11 cellular contexts compared by ENCODE assay signal in the genomic region with DNA sequence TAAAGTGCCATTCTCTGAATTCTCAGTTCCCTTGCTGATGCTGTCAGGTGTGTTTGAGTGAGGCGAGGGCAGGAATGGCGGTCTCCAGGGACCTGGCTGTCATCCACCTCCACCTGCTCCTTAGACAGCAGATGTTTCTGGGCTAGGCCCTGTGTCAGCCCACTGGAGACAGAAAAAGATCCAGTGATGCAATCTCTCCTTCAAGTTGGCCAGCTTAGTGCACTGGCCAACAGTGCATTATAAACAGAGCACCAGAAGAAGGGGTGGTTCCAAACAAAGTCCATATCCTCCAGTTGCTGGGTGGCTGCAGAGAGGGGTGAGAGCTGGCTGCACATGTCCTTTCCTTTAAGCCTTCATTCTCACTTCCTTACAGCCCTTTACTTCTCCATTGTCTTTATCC. TPM values are rescaled to one million over a fixed set of nuclear protein-coding genes. Genes with fewer than 3 reads are reported as not detected.
DNase-seq lines count a peak whose midpoint lies in the region; ATAC-seq, FAIRE-seq and TF ChIP-seq lines count a peak whose summit lies in the region.
"Had no signal": no experiment of that assay in that cellular context is flagged by ENCODE, and none has a peak within 500 bp of the region (broad histone marks: within the 10 kb centered on the region; RNA-seq: fewer than 3 reads in every experiment).

No MANE protein-coding gene starts in this region.

- H3K36me3 ChIP-seq in endothelial cell of umbilical vein (ENCODE audit: control insufficient read depth in 2 of 2, extremely low read depth in 1 of 2, insufficient read depth in 2 of 2, low read length in 2 of 2) (peaks cover 5 to 16% of the 10 kb centered on the region in 2 experiments), mucosa of rectum (ENCODE audit: control insufficient read depth in 2 of 2, insufficient read depth in 2 of 2, low read length in 2 of 2) (peaks cover 73 to 77% of the 10 kb centered on the region in 2 donors)

- no peaks in the 10 kb centered on the region for H3K27me3 Mint-ChIP-seq in CD4-positive, alpha-beta T cell

- H3K4me1 ChIP-seq in endothelial cell of umbilical vein (ENCODE audit: control insufficient read depth, extremely low read depth, insufficient read depth, low read length) (peaks cover 14% of the 10 kb centered on the region), mucosa of rectum (ENCODE audit: control insufficient read depth in 2 of 2, insufficient read depth in 2 of 2, low read length in 2 of 2) (peaks cover 23 to 32% of the 10 kb centered on the region in 2 donors)

- H3K27ac Mint-ChIP-seq in CD4-positive, alpha-beta T cell: peak overlapping the region; percentile 69

- H3K9ac ChIP-seq in endothelial cell of umbilical vein (replicated peaks; ENCODE audit: extremely low read depth, insufficient read depth, low read length): no peak overlapping the region
- no peak overlapping the region for H3K9ac ChIP-seq in mucosa of rectum (ENCODE audit: low read depth in 1 of 2, low read length in 2 of 2)

- H3K4me3 Mint-ChIP-seq in CD4-positive, alpha-beta T cell: no peak overlapping the region

- no TSS peak for BruUV-seq in endothelial cell of umbilical vein (replicated peaks; lab: Mats Ljungman, UMichigan)

- H3K27ac ChIP-seq in CD4-positive, alpha-beta T cell (ENCODE audit: low read depth, low read length): no peak overlapping the region
- H3K27ac ChIP-seq in endothelial cell of umbilical vein (ENCODE audit: insufficient read depth, low read depth, low read length) (no peak overlapping the region), mucosa of rectum (ENCODE audit: low read depth in 2 of 2, low read length in 2 of 2) (peak overlapping the region; percentile 36 to 69)
- H3K27ac ChIP-seq: foreskin keratinocyte, upper lobe of left lung had no signal

- H3K9me3 ChIP-seq in CD4-positive, alpha-beta T cell (ENCODE audit: control insufficient read depth, low read length): no peaks in the 10 kb centered on the region
- H3K9me3 ChIP-seq in endothelial cell of umbilical vein (replicated peaks; ENCODE audit: control insufficient read depth, insufficient read depth, low read length) (no peaks in the 10 kb centered on the region), mucosa of rectum (ENCODE audit: control insufficient read depth in 2 of 2, low read length in 2 of 2) (no peaks in the 10 kb centered on the region)
- H3K9me3 ChIP-seq: upper lobe of left lung had no signal

- intact Hi-C loops in CD4-positive, alpha-beta T cell (cut with DNase I, micrococcal nuclease): no loop called here
- intact Hi-C loops in endothelial cell of umbilical vein (cut with micrococcal nuclease): no loop called here

- FAIRE-seq in endothelial cell of umbilical vein (lab: Jason Lieb, UNC): no peak

- no peaks in the 10 kb centered on the region for H3K9me1 ChIP-seq in endothelial cell of umbilical vein (replicated peaks; ENCODE audit: control insufficient read depth, extremely low read depth, insufficient read depth, low read length)

- no peak for DNase-seq in CD4-positive, alpha-beta T cell
- DNase-seq in NCI-H2171 (lab: John Stamatoyannopoulos, UW) (peak; percentile 77), endothelial cell of umbilical vein (ENCODE audit: low read depth, low spot score) (peak; percentile 16), midbrain (lab: John Stamatoyannopoulos, UW) (no peak), HuH-7.5 (ENCODE audit: low spot score) (no peak)
- DNase-seq: foreskin keratinocyte, MM.1S, T-helper 9 cell, upper lobe of left lung had no signal

- POLR2A ChIA-PET in CD4-positive, alpha-beta T cell (lab: Charles Lee): no interaction called here
- POLR2A ChIA-PET in endothelial cell of umbilical vein (lab: Charles Lee): no interaction called here

- H2AFZ ChIP-seq in endothelial cell of umbilical vein (ENCODE audit: low read depth, low read length): no peak overlapping the region

- CTCF ChIA-PET in CD4-positive, alpha-beta T cell (lab: Charles Lee): no interaction called here
- CTCF ChIA-PET in endothelial cell of umbilical vein (lab: Charles Lee): interaction anchor here (1.1 kb wide), 1 partner anchor 9 kb away, joined by 5 read pairs; no protein-coding TSS in a partner anchor

- H3K27me3 ChIP-seq in CD4-positive, alpha-beta T cell (ENCODE audit: control insufficient read depth, insufficient read depth, low read length): no peaks in the 10 kb centered on the region
- H3K27me3 ChIP-seq in endothelial cell of umbilical vein (ENCODE audit: control insufficient read depth in 2 of 2, insufficient read depth in 2 of 2, low read length in 2 of 2) (no peaks in the 10 kb centered on the region), mucosa of rectum (ENCODE audit: control insufficient read depth in 2 of 2, insufficient read depth in 2 of 2, low read length in 2 of 2) (no peaks in the 10 kb centered on the region)
- H3K27me3 ChIP-seq: foreskin keratinocyte, upper lobe of left lung had no signal

- peaks cover 54% of the 10 kb centered on the region for H3K4me1 Mint-ChIP-seq in CD4-positive, alpha-beta T cell (ENCODE audit: low read depth)

- no peak for TF ChIP-seq CTCF in CD4-positive, alpha-beta T cell (IDR thresholded peaks at IDR 0.05)
- no peak for TF ChIP-seq CTCF in endothelial cell of umbilical vein (IDR thresholded peaks at IDR 0.05; ENCODE audit: extremely low read depth in 1 of 2, insufficient read depth in 1 of 2, low read depth in 1 of 2, low read length in 2 of 2)

- no peaks in the 10 kb centered on the region for H3K79me2 ChIP-seq in endothelial cell of umbilical vein (ENCODE audit: control insufficient read depth, insufficient read depth, low read length)

- H3K4me3 ChIP-seq in endothelial cell of umbilical vein (replicated peaks in 1 of 3; ENCODE audit: insufficient read depth in 1 of 3, low read depth in 1 of 3, low read length in 3 of 3): no peak overlapping the region
- no peak overlapping the region for H3K4me3 ChIP-seq in mucosa of rectum (ENCODE audit: low read length in 2 of 2)
- H3K4me3 ChIP-seq: upper lobe of left lung had no signal

- ATAC-seq in CD4-positive, alpha-beta T cell (ENCODE audit: poor library complexity): no peak
- no peak for ATAC-seq in HG02840 (IDR thresholded peaks at IDR 0.05; ENCODE audit: low FRiP score, unreplicated experiment)
- ATAC-seq: foreskin keratinocyte had no signal

- H4K20me1 ChIP-seq in endothelial cell of umbilical vein (replicated peaks; ENCODE audit: control insufficient read depth, extremely low read depth, insufficient read depth, low read length): no peaks in the 10 kb centered on the region

- dilution Hi-C loops in endothelial cell of umbilical vein (cut with MboI; ENCODE audit: extremely low pct_ligation_motif_present, low sequenced_read_pairs): no loop called here

- TF ChIP-seq POLR2A in endothelial cell of umbilical vein (IDR thresholded peaks at IDR 0.05; ENCODE audit: low read depth, low read length): no peak

- no peaks in the 10 kb centered on the region for H3K9me3 Mint-ChIP-seq in CD4-positive, alpha-beta T cell

- H3K4me2 ChIP-seq in endothelial cell of umbilical vein (ENCODE audit: insufficient read depth, low read length): no peak overlapping the region

- peaks cover 90% of the 10 kb centered on the region for H3K36me3 Mint-ChIP-seq in CD4-positive, alpha-beta T cell (ENCODE audit: low read depth)

TF ChIP-seq in endothelial cell of umbilical vein, 7 proteins besides CTCF, POLR2A, EP300 and RAD21:
- no peak for TF ChIP-seq JUN (IDR thresholded peaks at IDR 0.05; ENCODE audit: borderline replicate concordance, insufficient read depth, insufficient read length, low read depth)
- TF ChIP-seq GATA2 (IDR thresholded peaks at IDR 0.05; ENCODE audit: insufficient read depth, insufficient read length, low read depth, low read length): no peak
- no peak for TF ChIP-seq FOS (IDR thresholded peaks at IDR 0.05; ENCODE audit: borderline replicate concordance, insufficient read depth, low read length)
- TF ChIP-seq MAX (IDR thresholded peaks at IDR 0.05; ENCODE audit: insufficient read depth, insufficient read length): no peak
- TF ChIP-seq POLR2AphosphoS5 (IDR thresholded peaks at IDR 0.05; ENCODE audit: insufficient read depth, low read depth, low read length): no peak
- TF ChIP-seq EZH2 (IDR thresholded peaks at IDR 0.05; ENCODE audit: borderline replicate concordance, low read depth, low read length, severe bottlenecking): no peak
- TF ChIP-seq MYC (IDR thresholded peaks at IDR 0.05; ENCODE audit: low read depth, low read length): no peak

RNA-seq across cellular contexts. Expression of gene NANS, which starts 26.5 kb away (rescaled TPM):
- total RNA-seq in CD4-positive, alpha-beta T cell: 10 to 100 TPM; 70.5 to 74.0 TPM
- total RNA-seq in endothelial cell of umbilical vein: 72.5 and 85.1 TPM in 2 replicates
- polyA plus RNA-seq in endothelial cell of umbilical vein: 95.3 and 108 TPM in 2 replicates
- polyA plus RNA-seq in endothelial cell of umbilical vein (2011; cell fraction: cytosol; rRNA removed): 113 and 131 TPM in 2 replicates
- 68.5 and 72.1 TPM in 2 replicates for polyA plus RNA-seq in endothelial cell of umbilical vein (2011; cell fraction: nucleus; rRNA removed)
- polyA plus RNA-seq in endothelial cell of umbilical vein (2012): 156 and 181 TPM in 2 replicates
- polyA minus RNA-seq in endothelial cell of umbilical vein: 57.2 and 66.6 TPM in 2 replicates
- 46.9 TPM for polyA minus RNA-seq in endothelial cell of umbilical vein (2011; cell fraction: cytosol; rRNA and poly(A)+ RNA removed)
- polyA minus RNA-seq in endothelial cell of umbilical vein (2011; cell fraction: nucleus; rRNA and poly(A)+ RNA removed): 22.7 and 36.4 TPM in 2 replicates

RNA-seq across cellular contexts. Expression of gene TRIM14, which starts 36.0 kb away (rescaled TPM):
- 10 to 100 TPM; 23.5 to 23.6 TPM for total RNA-seq in CD4-positive, alpha-beta T cell
- total RNA-seq in endothelial cell of umbilical vein: 7.1 and 10.7 TPM in 2 replicates
- 4.8 and 4.9 TPM in 2 replicates for polyA plus RNA-seq in endothelial cell of umbilical vein
- polyA plus RNA-seq in endothelial cell of umbilical vein (2011; cell fraction: cytosol; rRNA removed): 5.0 and 5.2 TPM in 2 replicates
- 5.0 and 6.5 TPM in 2 replicates for polyA plus RNA-seq in endothelial cell of umbilical vein (2011; cell fraction: nucleus; rRNA removed)
- 9.2 and 9.5 TPM in 2 replicates for polyA plus RNA-seq in endothelial cell of umbilical vein (2012)
- 3.6 and 3.9 TPM in 2 replicates for polyA minus RNA-seq in endothelial cell of umbilical vein
- polyA minus RNA-seq in endothelial cell of umbilical vein (2011; cell fraction: cytosol; rRNA and poly(A)+ RNA removed): 19.6 TPM
- 2.6 and 4.1 TPM in 2 replicates for polyA minus RNA-seq in endothelial cell of umbilical vein (2011; cell fraction: nucleus; rRNA and poly(A)+ RNA removed)

Comparison
In these comparisons a context has a peak if more than half of its experiments do, and no peak if none do; other contexts are left out.
1. DNase-seq: peak in NCI-H2171 (single experiment) and endothelial cell of umbilical vein (single experiment); none in CD4-positive, alpha-beta T cell (0 of 10), midbrain (single experiment) and HuH-7.5 (single experiment).
2. H3K27ac ChIP-seq: peak in mucosa of rectum (2 of 2); none in CD4-positive, alpha-beta T cell (single experiment) and endothelial cell of umbilical vein (single experiment).